ENCODE assay signal across 8 cellular contexts in genomic region chr12:20196767-20197166, GRCh38.
"Had no signal": no experiment of that assay in that cellular context is flagged by ENCODE, and none has a peak within 500 bp of the region (broad histone marks: within the 10 kb centered on the region; RNA-seq: fewer than 3 reads in every experiment).

No MANE protein-coding gene starts in this region.

- DNase-seq: GM23248, GOT3, H7, HFFc6 had no signal

- H2AFZ ChIP-seq: GM23248 had no signal

- H3K36me3 ChIP-seq: HAP-1 had no signal

- H3K9ac ChIP-seq: GM23248 had no signal

- ATAC-seq: HCT116, HepG2 had no signal

- H3K27ac ChIP-seq: GM23248, HL-60 had no signal

- H3K4me3 ChIP-seq: GM23248, HAP-1 had no signal
